10 cellular contexts compared by ENCODE assay signal in the genomic region with DNA sequence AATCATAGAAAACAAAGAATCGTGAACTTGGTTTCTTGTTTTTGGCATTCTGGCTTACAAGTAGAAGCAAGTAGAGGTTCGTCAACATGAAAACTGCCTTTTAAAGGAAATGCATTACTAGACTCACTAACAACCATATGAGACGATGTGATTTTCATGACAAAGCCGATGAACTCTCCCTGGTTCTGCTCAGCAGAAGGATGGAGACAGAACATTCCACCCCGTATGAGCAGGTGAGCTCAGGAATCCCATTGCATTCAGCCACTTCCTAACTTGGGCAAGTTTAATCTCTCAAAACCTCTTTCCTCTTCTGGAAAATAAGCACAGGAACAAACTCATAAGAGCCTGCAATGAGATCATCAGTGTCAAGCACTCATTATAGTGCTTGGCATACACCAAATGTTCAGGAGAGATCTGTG. TPM values are rescaled to one million over a fixed set of nuclear protein-coding genes. Genes with fewer than 3 reads are reported as not detected.
DNase-seq lines count a peak whose midpoint lies in the region; ATAC-seq and TF ChIP-seq lines count a peak whose summit lies in the region.
"Had no signal": no experiment of that assay in that cellular context is flagged by ENCODE, and none has a peak within 500 bp of the region (broad histone marks: within the 10 kb centered on the region; RNA-seq: fewer than 3 reads in every experiment).

No MANE protein-coding gene starts in this region.

- POLR2A ChIA-PET in A673 (lab: Charles Lee; ENCODE audit: low non-redundant PET), result no interaction called here
- POLR2A ChIA-PET in naive thymus-derived CD4-positive, alpha-beta T cell (lab: Charles Lee), result interaction anchor here (1.4 to 1.6 kb wide), 3 partner anchors 10 to 34 kb away, joined by 4 to 5 read pairs (median 4); no protein-coding TSS in a partner anchor

- peak overlapping the region; percentile 64 for H3K4me2 ChIP-seq in fibroblast of lung (ENCODE audit: extremely low read depth, insufficient read depth, low read length)

- no peak for ATAC-seq in naive thymus-derived CD4-positive, alpha-beta T cell

- CTCF ChIA-PET in A673 (lab: Charles Lee), result no interaction called here
- CTCF ChIA-PET in naive thymus-derived CD4-positive, alpha-beta T cell (lab: Charles Lee), result no interaction called here

- H3K4me3 ChIP-seq in A673 (ENCODE audit: low read depth, low read length, poor library complexity, severe bottlenecking) (peak overlapping the region; percentile 15), fibroblast of lung (replicated peaks in 1 of 4; ENCODE audit: control extremely low read depth in 1 of 4, insufficient read depth in 1 of 4, low read depth in 3 of 4, low read length in 4 of 4) (no peak overlapping the region)
- H3K4me3 ChIP-seq in naive thymus-derived CD4-positive, alpha-beta T cell (ENCODE audit: low read length), result no peak overlapping the region

- H3K4me1 ChIP-seq in A673 (ENCODE audit: insufficient read depth, low read length, poor library complexity, severe bottlenecking), result peaks cover 47% of the 10 kb centered on the region
- peaks cover 7% of the 10 kb centered on the region for H3K4me1 ChIP-seq in fibroblast of lung (ENCODE audit: control insufficient read depth, extremely low read depth, insufficient read depth, low read length)
- H3K4me1 ChIP-seq in naive thymus-derived CD4-positive, alpha-beta T cell (ENCODE audit: control insufficient read depth in 2 of 2, insufficient read depth in 2 of 2, low read length in 2 of 2), result peaks cover 7 to 24% of the 10 kb centered on the region in 2 donors

- H3K4me1 Mint-ChIP-seq in naive thymus-derived CD4-positive, alpha-beta T cell, result peaks cover 25 to 73% (median 54%) of the 10 kb centered on the region in 7 donors
- peaks cover 10% of the 10 kb centered on the region for H3K4me1 Mint-ChIP-seq in activated T-helper 1 cell treated with anti-CD3 and anti-CD28 coated beads, Interleukin-12 subunit alpha, Interleukin-12 subunit beta, Interleukin-2, Interleukin-4 antibody, amounts not matched to agents 30 ng/mL and 10 ng/mL and 1 ng/mL, durations not matched to agents 14 hours and 24 hours and 36 hours (ENCODE audit: low read depth)
- H3K4me1 Mint-ChIP-seq: B cell had no signal

- H3K27ac ChIP-seq in A673 (ENCODE audit: low read depth, low read length, poor library complexity, severe bottlenecking) (peak overlapping the region; percentile 59), fibroblast of lung (ENCODE audit: insufficient read depth, low read length) (peak overlapping the region; percentile 6)
- H3K27ac ChIP-seq in naive thymus-derived CD4-positive, alpha-beta T cell (ENCODE audit: low read depth, low read length), result no peak overlapping the region

- no TSS peak for BruUV-seq in A673 (replicated peaks; lab: Mats Ljungman, UMichigan)

- H3K27me3 ChIP-seq in A673 (replicated peaks; ENCODE audit: insufficient read depth, low read depth, low read length, poor library complexity), result no peaks in the 10 kb centered on the region
- no peaks in the 10 kb centered on the region for H3K27me3 ChIP-seq in fibroblast of lung (ENCODE audit: control insufficient read depth, insufficient read depth, low read length)
- no peaks in the 10 kb centered on the region for H3K27me3 ChIP-seq in naive thymus-derived CD4-positive, alpha-beta T cell (ENCODE audit: control insufficient read depth in 2 of 2, insufficient read depth in 2 of 2, low read length in 2 of 2)

- H4K20me1 ChIP-seq in fibroblast of lung (ENCODE audit: control insufficient read depth, extremely low read depth, insufficient read depth, low read length), result no peaks in the 10 kb centered on the region

- intact Hi-C loops in A673 (cut with micrococcal nuclease; ENCODE audit: unreplicated experiment), result no loop called here
- intact Hi-C loops in naive thymus-derived CD4-positive, alpha-beta T cell (cut with micrococcal nuclease), result no loop called here
- intact Hi-C loops in activated T-helper 1 cell treated with anti-CD3 and anti-CD28 coated beads, Interleukin-12 subunit alpha, Interleukin-12 subunit beta, Interleukin-2, Interleukin-4 antibody, amounts not matched to agents 30 ng/mL and 10 ng/mL and 1 ng/mL, durations not matched to agents 14 hours and 24 hours and 36 hours (cut with micrococcal nuclease), result no loop called here

- H3K36me3 ChIP-seq in A673 (ENCODE audit: insufficient read depth, low read length, poor library complexity, severe bottlenecking), result no peaks in the 10 kb centered on the region
- H3K36me3 ChIP-seq in fibroblast of lung (ENCODE audit: control insufficient read depth, insufficient read depth, low read length), result no peaks in the 10 kb centered on the region
- H3K36me3 ChIP-seq in naive thymus-derived CD4-positive, alpha-beta T cell (ENCODE audit: control insufficient read depth in 2 of 3, insufficient read depth in 3 of 3, low read length in 3 of 3), result no peaks in the 10 kb centered on the region

- no peaks in the 10 kb centered on the region for H3K79me2 ChIP-seq in fibroblast of lung (ENCODE audit: control insufficient read depth, insufficient read depth, low read length)

- H2AFZ ChIP-seq in fibroblast of lung (ENCODE audit: low read length), result no peak overlapping the region

- TF ChIP-seq CTCF in A673 (conservative IDR thresholded peaks at IDR 0.05; ENCODE audit: low read depth, low read length) (no peak), fibroblast of lung (conservative IDR thresholded peaks at IDR 0.05 in 1 of 2, IDR thresholded peaks at IDR 0.05 in 1 of 2; ENCODE audit: low read depth in 1 of 2, low read length in 2 of 2) (no peak)

- H3K27me3 Mint-ChIP-seq in naive thymus-derived CD4-positive, alpha-beta T cell, result peaks cover 0 to 3% (median 0%) of the 10 kb centered on the region in 5 donors
- peaks cover 5% of the 10 kb centered on the region for H3K27me3 Mint-ChIP-seq in activated T-helper 1 cell treated with anti-CD3 and anti-CD28 coated beads, Interleukin-12 subunit alpha, Interleukin-12 subunit beta, Interleukin-2, Interleukin-4 antibody, amounts not matched to agents 30 ng/mL and 10 ng/mL and 1 ng/mL, durations not matched to agents 14 hours and 24 hours and 36 hours (ENCODE audit: insufficient read depth)
- H3K27me3 Mint-ChIP-seq: B cell had no signal

- peaks cover 0 to 3% (median 0%) of the 10 kb centered on the region in 11 donors for H3K9me3 Mint-ChIP-seq in naive thymus-derived CD4-positive, alpha-beta T cell
- no peaks in the 10 kb centered on the region for H3K9me3 Mint-ChIP-seq in activated T-helper 1 cell treated with anti-CD3 and anti-CD28 coated beads, Interleukin-12 subunit alpha, Interleukin-12 subunit beta, Interleukin-2, Interleukin-4 antibody, amounts not matched to agents 30 ng/mL and 10 ng/mL and 1 ng/mL, durations not matched to agents 14 hours and 24 hours and 36 hours

- H3K27ac Mint-ChIP-seq in naive thymus-derived CD4-positive, alpha-beta T cell, result peak overlapping the region in 6 of 9 donors; percentile 11 to 75 (median 32)
- no peak overlapping the region for H3K27ac Mint-ChIP-seq in activated T-helper 1 cell treated with anti-CD3 and anti-CD28 coated beads, Interleukin-12 subunit alpha, Interleukin-12 subunit beta, Interleukin-2, Interleukin-4 antibody, amounts not matched to agents 30 ng/mL and 10 ng/mL and 1 ng/mL, durations not matched to agents 14 hours and 24 hours and 36 hours
- H3K27ac Mint-ChIP-seq: B cell had no signal

- H3K4me3 Mint-ChIP-seq in naive thymus-derived CD4-positive, alpha-beta T cell, result peak overlapping the region in 1 of 10 donors; percentile 10
- no peak overlapping the region for H3K4me3 Mint-ChIP-seq in activated T-helper 1 cell treated with anti-CD3 and anti-CD28 coated beads, Interleukin-12 subunit alpha, Interleukin-12 subunit beta, Interleukin-2, Interleukin-4 antibody, amounts not matched to agents 30 ng/mL and 10 ng/mL and 1 ng/mL, durations not matched to agents 14 hours and 24 hours and 36 hours
- H3K4me3 Mint-ChIP-seq: B cell had no signal

- H3K36me3 Mint-ChIP-seq in naive thymus-derived CD4-positive, alpha-beta T cell, result peaks cover 0 to 21% (median 2%) of the 10 kb centered on the region in 5 donors
- peaks cover under 1% of the 10 kb centered on the region for H3K36me3 Mint-ChIP-seq in activated T-helper 1 cell treated with anti-CD3 and anti-CD28 coated beads, Interleukin-12 subunit alpha, Interleukin-12 subunit beta, Interleukin-2, Interleukin-4 antibody, amounts not matched to agents 30 ng/mL and 10 ng/mL and 1 ng/mL, durations not matched to agents 14 hours and 24 hours and 36 hours (ENCODE audit: low read depth)

- DNase-seq in A673 (ENCODE audit: low spot score), result no peak
- DNase-seq in RKO (ENCODE audit: low spot score), result peak; percentile 19
- peak in 1 of 2 donors; percentile 64 for DNase-seq in fibroblast of lung (ENCODE audit: low read depth in 2 of 2)
- DNase-seq in naive thymus-derived CD4-positive, alpha-beta T cell, result no peak
- no peak for DNase-seq in activated T-helper 1 cell treated with anti-CD3 and anti-CD28 coated beads, Interleukin-12 subunit alpha, Interleukin-12 subunit beta, Interleukin-2, Interleukin-4 antibody, amounts not matched to agents 30 ng/mL and 10 ng/mL and 1 ng/mL, durations not matched to agents 14 hours and 24 hours and 36 hours (ENCODE audit: low spot score)
- no peak for DNase-seq in stimulated activated CD4-positive, alpha-beta T cell treated with anti-CD3 and anti-CD28 coated beads, Interleukin-2, amount 100 ng/mL, for 48 hours
- no peak for DNase-seq in NCI-H1417 (lab: John Stamatoyannopoulos, UW)
- DNase-seq in epidermal melanocyte (ENCODE audit: insufficient read length, low spot score), result no peak
- DNase-seq: NCI-H1048 had no signal

- no peak overlapping the region for H3K9ac ChIP-seq in fibroblast of lung (ENCODE audit: insufficient read depth, low read length)

- no peaks in the 10 kb centered on the region for H3K9me3 ChIP-seq in A673 (ENCODE audit: low read depth, low read length, poor library complexity, severe bottlenecking)
- H3K9me3 ChIP-seq in fibroblast of lung (ENCODE audit: control insufficient read depth, insufficient read depth, low read depth, low read length), result no peaks in the 10 kb centered on the region
- no peaks in the 10 kb centered on the region for H3K9me3 ChIP-seq in naive thymus-derived CD4-positive, alpha-beta T cell (ENCODE audit: control insufficient read depth in 2 of 3, low read length in 3 of 3)

RNA-seq across cellular contexts. Expression of a gene that starts 57.4 kb away (rescaled TPM):
- total RNA-seq in A673 (2021) (28.0 and 31.9 TPM in 2 replicates), fibroblast of lung (60.9 and 94.3 TPM in 2 replicates)
- polyA plus RNA-seq in fibroblast of lung, result 17.7 and 28.5 TPM in 2 replicates
- 24.0 and 29.5 TPM in 2 replicates for polyA plus RNA-seq in fibroblast of lung (2012)
- polyA minus RNA-seq in fibroblast of lung (ENCODE audit: low replicate concordance), result 92.1 and 148 TPM in 2 replicates
- 10 to 100 TPM; 13.5 to 48.9 (median 23.5) TPM for total RNA-seq in naive thymus-derived CD4-positive, alpha-beta T cell
- polyA plus RNA-seq in naive thymus-derived CD4-positive, alpha-beta T cell, result 10 to 100 TPM in 1 of 2 donors, 1 to 10 TPM in 1; 8.7 to 16.3 TPM
- total RNA-seq in activated T-helper 1 cell treated with anti-CD3 and anti-CD28 coated beads, Interleukin-12 subunit alpha, Interleukin-12 subunit beta, Interleukin-2, Interleukin-4 antibody, amounts not matched to agents 30 ng/mL and 10 ng/mL and 1 ng/mL, durations not matched to agents 14 hours and 24 hours and 36 hours, result 7.4 and 8.1 TPM in 2 replicates
